Comparison of ENCODE assay signal across 8 cellular contexts in the genomic region with DNA sequence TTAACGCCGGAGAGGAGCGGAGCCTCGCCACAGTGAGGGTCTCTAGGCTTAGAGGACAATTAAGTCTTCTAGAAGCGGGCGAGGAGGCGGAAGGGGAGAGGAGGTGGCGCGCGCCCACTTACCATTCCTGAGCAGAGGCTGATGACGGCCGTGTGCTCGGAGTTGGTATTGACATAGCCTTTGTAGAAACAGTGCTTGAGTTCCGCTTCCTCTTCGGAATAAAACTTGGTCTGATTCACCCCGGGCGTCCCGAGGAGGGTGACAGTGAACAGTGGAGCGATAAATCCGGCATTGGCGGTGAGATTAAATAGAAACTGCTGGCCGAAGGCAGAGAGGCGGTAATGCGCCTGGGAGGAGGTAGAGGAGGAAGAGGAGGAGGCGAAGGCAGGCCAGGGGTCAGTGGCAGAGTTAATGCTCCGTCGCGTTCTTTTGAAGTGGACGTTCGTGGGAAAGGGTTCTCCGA. TPM values are rescaled to one million over a fixed set of nuclear protein-coding genes. Genes with fewer than 3 reads are reported as not detected.
DNase-seq lines count a peak whose midpoint lies in the region; ATAC-seq and TF ChIP-seq lines count a peak whose summit lies in the region.

No MANE protein-coding gene starts in this region.

- no peak for DNase-seq in AG04450 (ENCODE audit: low read depth, low spot score)
- DNase-seq in chondrocyte (ENCODE audit: low spot score) = no peak
- DNase-seq in right lobe of liver = peak in 2 of 3 donors; percentile 38 to 45
- peak; percentile 80 for DNase-seq in upper lobe of right lung
- no peak for DNase-seq in GOT3 (lab: John Stamatoyannopoulos, UW)
- DNase-seq in NCI-H146 treated with DMSO at 0.1 percent for 48 hours (lab: John Stamatoyannopoulos, UW; ENCODE audit: unreplicated experiment) = no peak
- no peak for DNase-seq in NCI-H187 (lab: John Stamatoyannopoulos, UW)

- POLR2A ChIA-PET in AG04450 (lab: Yijun Ruan, JAX) = no interaction called here

- WGBS in HUES64 = under 1% methylated on average over 31 of the region's 31 CpGs
- 2% methylated on average over 21 of the region's 31 CpGs for WGBS in right lobe of liver (ENCODE audit: insufficient coverage, low coverage, low lambda C conversion rate, missing lambda C conversion rate)

- H3K4me1 Mint-ChIP-seq in chondrocyte (ENCODE audit: low read depth) = peaks cover 35% of the 10 kb centered on the region

- peak overlapping the region; percentile 97 for H3K4me3 Mint-ChIP-seq in chondrocyte (ENCODE audit: unreplicated experiment)

- peak overlapping the region; percentile 56 for H3K4me3 ChIP-seq in AG04450 (ENCODE audit: low read depth, low read length)
- peak overlapping the region; percentile 62 for H3K4me3 ChIP-seq in HUES64 (ENCODE audit: low read length)
- H3K4me3 ChIP-seq in right lobe of liver = peak overlapping the region; percentile 47 to 64 (median 51)
- H3K4me3 ChIP-seq in upper lobe of right lung = peak overlapping the region; percentile 74

- H3K36me3 Mint-ChIP-seq in chondrocyte (ENCODE audit: low read depth) = no peaks in the 10 kb centered on the region

- no peaks in the 10 kb centered on the region for H3K9me3 Mint-ChIP-seq in chondrocyte (ENCODE audit: low read depth)

- ATAC-seq in right lobe of liver (peak; percentile 28 to 38 (median 34)), upper lobe of right lung (peak; percentile 44)

- no peaks in the 10 kb centered on the region for H3K27me3 Mint-ChIP-seq in chondrocyte (ENCODE audit: low read depth)

- H3K27ac ChIP-seq in AG04450 (ENCODE audit: low read depth, low read length) (no peak overlapping the region), HUES64 (ENCODE audit: low read depth, low read length) (peak overlapping the region; percentile 57; the same call in 1 of the 2 replicates), right lobe of liver (peak overlapping the region; percentile 39 to 93 (median 90)), upper lobe of right lung (peak overlapping the region; percentile 95)

- CTCF ChIA-PET in AG04450 (lab: Charles Lee) = no interaction called here

- H3K9ac ChIP-seq in HUES64 (ENCODE audit: low read depth, low read length) = peak overlapping the region; percentile 11; the same call in 1 of the 2 replicates

- TF ChIP-seq CTCF in AG04450 (IDR thresholded peaks at IDR 0.05; ENCODE audit: low read depth, low read length) = no peak
- TF ChIP-seq CTCF in chondrocyte (IDR thresholded peaks at IDR 0.05) = no peak
- TF ChIP-seq CTCF in right lobe of liver (IDR thresholded peaks at IDR 0.05) = no peak
- no peak for TF ChIP-seq CTCF in upper lobe of right lung (IDR thresholded peaks at IDR 0.05)

- TF ChIP-seq POLR2A in right lobe of liver (IDR thresholded peaks at IDR 0.05) = no peak

- H3K27ac Mint-ChIP-seq in chondrocyte (ENCODE audit: unreplicated experiment) = peak overlapping the region; percentile 98

- intact Hi-C loops in right lobe of liver (cut with DNase I) (no loop called here), upper lobe of right lung (cut with DNase I) (no loop called here)

- H3K9me3 ChIP-seq in AG04450 (ENCODE audit: control insufficient read depth, insufficient read depth, low read length) (no peaks in the 10 kb centered on the region), HUES64 (ENCODE audit: insufficient read depth, low read depth, low read length) (no peaks in the 10 kb centered on the region), right lobe of liver (no peaks in the 10 kb centered on the region), upper lobe of right lung (no peaks in the 10 kb centered on the region)

- H3K27me3 ChIP-seq in AG04450 (ENCODE audit: control insufficient read depth, insufficient read depth, low read length) = peaks cover 45% of the 10 kb centered on the region
- H3K27me3 ChIP-seq in HUES64 (ENCODE audit: insufficient read depth, low read length) = peaks cover 87% of the 10 kb centered on the region
- no peaks in the 10 kb centered on the region for H3K27me3 ChIP-seq in right lobe of liver
- no peaks in the 10 kb centered on the region for H3K27me3 ChIP-seq in upper lobe of right lung

- H3K4me1 ChIP-seq in HUES64 (ENCODE audit: insufficient read depth, low read length) = peaks cover 49% of the 10 kb centered on the region
- H3K4me1 ChIP-seq in right lobe of liver = peaks cover 0 to 3% (median 0%) of the 10 kb centered on the region in 4 donors
- peaks cover 6% of the 10 kb centered on the region for H3K4me1 ChIP-seq in upper lobe of right lung

- H3K36me3 ChIP-seq in HUES64 (ENCODE audit: insufficient read depth, low read length) (no peaks in the 10 kb centered on the region; the same call in 1 of the 2 replicates), right lobe of liver (no peaks in the 10 kb centered on the region), upper lobe of right lung (no peaks in the 10 kb centered on the region)

RNA-seq across cellular contexts. Expression of a gene that starts 1.3 kb away (rescaled TPM):
- 0.76 and 1.1 TPM in 2 replicates for polyA plus RNA-seq in AG04450 (2011; rRNA removed)
- 1.6 and 2.0 TPM in 2 replicates for polyA minus RNA-seq in AG04450 (2011; rRNA and poly(A)+ RNA removed)
- 4.4 TPM for polyA plus RNA-seq in HUES64 (2013, experiment 1 of 2)
- 7.8 TPM for polyA plus RNA-seq in HUES64 (2013, experiment 2 of 2)
- total RNA-seq in chondrocyte = 4.6 to 5.6 TPM (median 5.1 TPM) in 3 replicates
- total RNA-seq in right lobe of liver = 1 to 10 TPM; 1.1 to 9.9 (median 3.5) TPM
- total RNA-seq in upper lobe of right lung = 30.1 TPM

Comparison
In these comparisons a context has a peak if more than half of its experiments do, and no peak if none do; other contexts are left out.
1. DNase-seq: peak in right lobe of liver (2 of 3) and upper lobe of right lung (single experiment); none in AG04450 (single experiment), chondrocyte (single experiment), GOT3 (single experiment), NCI-H146 treated with DMSO at 0.1 percent for 48 hours (single experiment) and NCI-H187 (0 of 2).
2. Peak in every context shown above with its lines, with median percentiles within 50 percentile points of each other: H3K4me3 ChIP-seq.